ENCODE assay signal across 2 cellular contexts in genomic region chr20:37378420-37378784, GRCh38.
TF ChIP-seq lines count a peak whose summit lies in the region.

No MANE protein-coding gene starts in this region.

TF ChIP-seq in GM23338, 12 proteins besides CTCF, POLR2A, EP300 and RAD21:
- TF ChIP-seq NANOG (IDR thresholded peaks at IDR 0.05; ENCODE audit: borderline replicate concordance) (no peak), CREB1 (CRISPR knock-in tag; IDR thresholded peaks at IDR 0.05; ENCODE audit: low read depth) (no peak), POLR2AphosphoS5 (IDR thresholded peaks at IDR 0.05; ENCODE audit: low read depth) (no peak), ZNF114 (CRISPR knock-in tag; IDR thresholded peaks at IDR 0.05) (no peak), REST (IDR thresholded peaks at IDR 0.05; ENCODE audit: unreplicated experiment) (no peak), STAT1 (IDR thresholded peaks at IDR 0.05; ENCODE audit: unreplicated experiment) (no peak), EZH2 (IDR thresholded peaks at IDR 0.05; ENCODE audit: low read depth, unreplicated experiment) (no peak), EZH2phosphoT487 (IDR thresholded peaks at IDR 0.05; ENCODE audit: unreplicated experiment) (no peak), JUNB (IDR thresholded peaks at IDR 0.05; ENCODE audit: unreplicated experiment) (no peak), ZNF331 (CRISPR knock-in tag; IDR thresholded peaks at IDR 0.05; ENCODE audit: low read depth) (no peak)
- TF ChIP-seq, protein P1, sequence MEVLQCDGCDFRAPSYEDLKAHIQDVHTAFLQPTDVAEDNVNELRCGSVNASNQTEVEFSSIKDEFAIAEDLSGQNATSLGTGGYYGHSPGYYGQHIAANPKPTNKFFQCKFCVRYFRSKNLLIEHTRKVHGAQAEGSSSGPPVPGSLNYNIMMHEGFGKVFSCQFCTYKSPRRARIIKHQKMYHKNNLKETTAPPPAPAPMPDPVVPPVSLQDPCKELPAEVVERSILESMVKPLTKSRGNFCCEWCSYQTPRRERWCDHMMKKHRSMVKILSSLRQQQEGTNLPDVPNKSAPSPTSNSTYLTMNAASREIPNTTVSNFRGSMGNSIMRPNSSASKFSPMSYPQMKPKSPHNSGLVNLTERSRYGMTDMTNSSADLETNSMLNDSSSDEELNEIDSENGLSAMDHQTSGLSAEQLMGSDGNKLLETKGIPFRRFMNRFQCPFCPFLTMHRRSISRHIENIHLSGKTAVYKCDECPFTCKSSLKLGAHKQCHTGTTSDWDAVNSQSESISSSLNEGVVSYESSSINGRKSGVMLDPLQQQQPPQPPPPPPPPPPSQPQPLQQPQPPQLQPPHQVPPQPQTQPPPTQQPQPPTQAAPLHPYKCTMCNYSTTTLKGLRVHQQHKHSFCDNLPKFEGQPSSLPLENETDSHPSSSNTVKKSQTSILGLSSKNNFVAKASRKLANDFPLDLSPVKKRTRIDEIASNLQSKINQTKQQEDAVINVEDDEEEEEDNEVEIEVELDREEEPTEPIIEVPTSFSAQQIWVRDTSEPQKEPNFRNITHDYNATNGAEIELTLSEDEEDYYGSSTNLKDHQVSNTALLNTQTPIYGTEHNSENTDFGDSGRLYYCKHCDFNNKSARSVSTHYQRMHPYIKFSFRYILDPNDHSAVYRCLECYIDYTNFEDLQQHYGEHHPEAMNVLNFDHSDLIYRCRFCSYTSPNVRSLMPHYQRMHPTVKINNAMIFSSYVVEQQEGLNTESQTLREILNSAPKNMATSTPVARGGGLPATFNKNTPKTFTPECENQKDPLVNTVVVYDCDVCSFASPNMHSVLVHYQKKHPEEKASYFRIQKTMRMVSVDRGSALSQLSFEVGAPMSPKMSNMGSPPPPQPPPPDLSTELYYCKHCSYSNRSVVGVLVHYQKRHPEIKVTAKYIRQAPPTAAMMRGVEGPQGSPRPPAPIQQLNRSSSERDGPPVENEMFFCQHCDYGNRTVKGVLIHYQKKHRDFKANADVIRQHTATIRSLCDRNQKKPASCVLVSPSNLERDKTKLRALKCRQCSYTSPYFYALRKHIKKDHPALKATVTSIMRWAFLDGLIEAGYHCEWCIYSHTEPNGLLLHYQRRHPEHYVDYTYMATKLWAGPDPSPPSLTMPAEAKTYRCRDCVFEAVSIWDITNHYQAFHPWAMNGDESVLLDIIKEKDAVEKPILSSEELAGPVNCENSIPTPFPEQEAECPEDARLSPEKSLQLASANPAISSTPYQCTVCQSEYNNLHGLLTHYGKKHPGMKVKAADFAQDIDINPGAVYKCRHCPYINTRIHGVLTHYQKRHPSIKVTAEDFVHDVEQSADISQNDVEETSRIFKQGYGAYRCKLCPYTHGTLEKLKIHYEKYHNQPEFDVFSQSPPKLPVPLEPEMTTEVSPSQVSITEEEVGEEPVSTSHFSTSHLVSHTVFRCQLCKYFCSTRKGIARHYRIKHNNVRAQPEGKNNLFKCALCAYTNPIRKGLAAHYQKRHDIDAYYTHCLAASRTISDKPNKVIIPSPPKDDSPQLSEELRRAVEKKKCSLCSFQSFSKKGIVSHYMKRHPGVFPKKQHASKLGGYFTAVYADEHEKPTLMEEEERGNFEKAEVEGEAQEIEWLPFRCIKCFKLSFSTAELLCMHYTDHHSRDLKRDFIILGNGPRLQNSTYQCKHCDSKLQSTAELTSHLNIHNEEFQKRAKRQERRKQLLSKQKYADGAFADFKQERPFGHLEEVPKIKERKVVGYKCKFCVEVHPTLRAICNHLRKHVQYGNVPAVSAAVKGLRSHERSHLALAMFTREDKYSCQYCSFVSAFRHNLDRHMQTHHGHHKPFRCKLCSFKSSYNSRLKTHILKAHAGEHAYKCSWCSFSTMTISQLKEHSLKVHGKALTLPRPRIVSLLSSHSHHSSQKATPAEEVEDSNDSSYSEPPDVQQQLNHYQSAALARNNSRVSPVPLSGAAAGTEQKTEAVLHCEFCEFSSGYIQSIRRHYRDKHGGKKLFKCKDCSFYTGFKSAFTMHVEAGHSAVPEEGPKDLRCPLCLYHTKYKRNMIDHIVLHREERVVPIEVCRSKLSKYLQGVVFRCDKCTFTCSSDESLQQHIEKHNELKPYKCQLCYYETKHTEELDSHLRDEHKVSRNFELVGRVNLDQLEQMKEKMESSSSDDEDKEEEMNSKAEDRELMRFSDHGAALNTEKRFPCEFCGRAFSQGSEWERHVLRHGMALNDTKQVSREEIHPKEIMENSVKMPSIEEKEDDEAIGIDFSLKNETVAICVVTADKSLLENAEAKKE (CRISPR knock-in tag; IDR thresholded peaks at IDR 0.05): no peak
- TF ChIP-seq, protein P2, sequence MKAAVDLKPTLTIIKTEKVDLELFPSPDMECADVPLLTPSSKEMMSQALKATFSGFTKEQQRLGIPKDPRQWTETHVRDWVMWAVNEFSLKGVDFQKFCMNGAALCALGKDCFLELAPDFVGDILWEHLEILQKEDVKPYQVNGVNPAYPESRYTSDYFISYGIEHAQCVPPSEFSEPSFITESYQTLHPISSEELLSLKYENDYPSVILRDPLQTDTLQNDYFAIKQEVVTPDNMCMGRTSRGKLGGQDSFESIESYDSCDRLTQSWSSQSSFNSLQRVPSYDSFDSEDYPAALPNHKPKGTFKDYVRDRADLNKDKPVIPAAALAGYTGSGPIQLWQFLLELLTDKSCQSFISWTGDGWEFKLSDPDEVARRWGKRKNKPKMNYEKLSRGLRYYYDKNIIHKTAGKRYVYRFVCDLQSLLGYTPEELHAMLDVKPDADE (IDR thresholded peaks at IDR 0.05): no peak

TF ChIP-seq in endothelial cell of umbilical vein, 7 proteins besides CTCF, POLR2A, EP300 and RAD21:
- TF ChIP-seq MYC (IDR thresholded peaks at IDR 0.05; ENCODE audit: low read depth, low read length): no peak
- TF ChIP-seq GATA2 (IDR thresholded peaks at IDR 0.05; ENCODE audit: insufficient read depth, insufficient read length, low read depth, low read length): no peak
- TF ChIP-seq POLR2AphosphoS5 (IDR thresholded peaks at IDR 0.05; ENCODE audit: insufficient read depth, low read depth, low read length): no peak
- TF ChIP-seq JUN (IDR thresholded peaks at IDR 0.05; ENCODE audit: borderline replicate concordance, insufficient read depth, insufficient read length, low read depth): no peak
- no peak for TF ChIP-seq EZH2 (IDR thresholded peaks at IDR 0.05; ENCODE audit: borderline replicate concordance, low read depth, low read length, severe bottlenecking)
- TF ChIP-seq, protein P3, sequence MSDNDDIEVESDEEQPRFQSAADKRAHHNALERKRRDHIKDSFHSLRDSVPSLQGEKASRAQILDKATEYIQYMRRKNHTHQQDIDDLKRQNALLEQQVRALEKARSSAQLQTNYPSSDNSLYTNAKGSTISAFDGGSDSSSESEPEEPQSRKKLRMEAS (IDR thresholded peaks at IDR 0.05; ENCODE audit: insufficient read depth, insufficient read length): no peak
- no peak for TF ChIP-seq FOS (IDR thresholded peaks at IDR 0.05; ENCODE audit: borderline replicate concordance, insufficient read depth, low read length)
